Comparison of ENCODE assay signal across 8 cellular contexts in the genomic region with DNA sequence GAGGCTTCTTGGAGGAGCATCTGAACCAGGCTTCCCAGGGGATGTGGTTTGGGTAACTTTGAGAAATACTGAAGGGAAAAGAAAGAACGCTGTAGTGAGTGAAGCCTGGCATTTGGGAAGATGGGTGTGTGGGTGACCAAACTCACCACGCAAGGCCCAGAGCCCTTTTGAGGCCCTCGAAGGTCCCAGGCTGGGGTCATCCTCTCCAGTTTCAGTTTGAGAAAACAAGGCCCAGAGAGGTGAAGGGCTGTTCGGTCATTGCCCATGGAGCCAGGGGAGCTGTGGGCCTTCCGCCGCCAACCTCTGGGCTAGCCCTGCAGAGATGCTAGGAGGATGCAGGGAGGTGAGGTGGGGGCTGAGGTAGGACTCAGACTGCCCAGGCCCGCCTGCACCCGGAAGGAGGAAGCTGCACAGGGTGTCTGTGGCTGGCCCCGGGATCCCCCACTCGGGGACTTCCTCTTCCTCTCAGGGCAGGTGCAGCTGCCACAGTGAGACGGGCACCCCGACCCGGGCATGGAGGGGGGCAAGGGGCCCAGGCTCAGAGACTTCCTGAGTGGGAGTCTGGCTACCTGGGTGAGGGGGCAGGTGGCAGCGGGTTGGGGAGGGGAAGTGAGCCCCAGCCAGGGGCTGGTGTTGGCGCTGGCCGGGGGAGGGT. TPM values are rescaled to one million over a fixed set of nuclear protein-coding genes. Genes with fewer than 3 reads are reported as not detected.
DNase-seq lines count a peak whose midpoint lies in the region; ATAC-seq and TF ChIP-seq lines count a peak whose summit lies in the region.

Gene CCDC88B, plus strand, starts transcription at position 451 of the 655 bp plus-strand sequence. Its CDS starts 63 bp downstream, at position 514.

- H3K4me3 ChIP-seq in MM.1S (ENCODE audit: low read length) = peak within 1 kb of the TSS; percentile 85

- DNase-seq in Ammon's horn (ENCODE audit: low spot score) = peak; percentile 42
- DNase-seq in MM.1S = peak; percentile 84
- DNase-seq in activated CD8-positive, alpha-beta memory T cell treated with anti-CD3 and anti-CD28 coated beads for 24 hours = peak; percentile 92
- DNase-seq in Right ventricle myocardium inferior (ENCODE audit: missing footprints) = peak; percentile 92
- peak; percentile 66 for DNase-seq in stimulated activated CD4-positive, alpha-beta T cell treated with anti-CD3 and anti-CD28 coated beads, Interleukin-2, amount 100 ng/mL, for 4 hours (ENCODE audit: low read depth)
- no peak for DNase-seq in retina
- no peak for DNase-seq in HUDEP-2 (lab: John Stamatoyannopoulos, UW; ENCODE audit: unreplicated experiment in 76 of 76)

- H2AFZ ChIP-seq in MM.1S (ENCODE audit: low read length) = peak within 1 kb of the TSS; percentile 80

- peak within 1 kb of the TSS; percentile 78 for H3K9ac ChIP-seq in MM.1S (ENCODE audit: low read length)

- H3K9me2 ChIP-seq in MM.1S (replicated peaks; ENCODE audit: insufficient read depth, low read length) = no peaks in the 10 kb centered on the region

- intact Hi-C loops in Right ventricle myocardium inferior (cut with DNase I) = no loop called here

- H4K20me1 ChIP-seq in MM.1S (ENCODE audit: insufficient read depth, low read length) = no peaks in the 10 kb centered on the region

- no peaks in the 10 kb centered on the region for H3K9me3 ChIP-seq in MM.1S (replicated peaks; ENCODE audit: insufficient read depth, low read length)

- no peak for TF ChIP-seq CTCF in MM.1S (IDR thresholded peaks at IDR 0.05; ENCODE audit: low read length)

- ATAC-seq in GM21390 (IDR thresholded peaks at IDR 0.05; ENCODE audit: unreplicated experiment) (peak; percentile 50), Right ventricle myocardium inferior (no peak)

- no peaks in the 10 kb centered on the region for H3K27me3 ChIP-seq in MM.1S (replicated peaks; ENCODE audit: insufficient read depth, low read length)

- peaks cover 7% of the 10 kb centered on the region for H3K4me1 ChIP-seq in MM.1S (ENCODE audit: low read length)

- peak within 1 kb of the TSS; percentile 53; the same call in 1 of the 2 replicates for H3K27ac ChIP-seq in MM.1S (ENCODE audit: low read length)

- peaks cover 9% of the 10 kb centered on the region for H3F3A ChIP-seq in MM.1S (ENCODE audit: insufficient read depth, low read length)

- no peaks in the 10 kb centered on the region for H3K36me3 ChIP-seq in MM.1S (replicated peaks; ENCODE audit: insufficient read depth, low read length)

- peaks cover 39% of the 10 kb centered on the region for H3K79me2 ChIP-seq in MM.1S (ENCODE audit: low read length)

- peak within 1 kb of the TSS; percentile 94 for H3K4me2 ChIP-seq in MM.1S (ENCODE audit: low read depth, low read length)

RNA-seq across cellular contexts. Expression of gene CCDC88B, which starts in this region (rescaled TPM):
- 7.7 TPM for total RNA-seq in Right ventricle myocardium inferior

Comparison
In these comparisons a context has a peak if more than half of its experiments do, and no peak if none do; other contexts are left out.
1. DNase-seq: peak in Ammon's horn (single experiment), MM.1S (single experiment), activated CD8-positive, alpha-beta memory T cell treated with anti-CD3 and anti-CD28 coated beads for 24 hours (single experiment), Right ventricle myocardium inferior (single experiment) and stimulated activated CD4-positive, alpha-beta T cell treated with anti-CD3 and anti-CD28 coated beads, Interleukin-2, amount 100 ng/mL, for 4 hours (single experiment); none in retina (single experiment) and HUDEP-2 (0 of 76).